Comparison of ENCODE assay signal across 1 cellular context in genomic region chr7:129777195-129777844, GRCh38.
TF ChIP-seq lines count a peak whose summit lies in the region.

No MANE protein-coding gene starts in this region.

TF ChIP-seq in SK-N-SH treated with all-trans-retinoic acid at 6 μM for 48 hours, 23 proteins besides CTCF, POLR2A, EP300 and RAD21 (continued from another document):
- TF ChIP-seq TSHZ2 (CRISPR knock-in tag; IDR thresholded peaks at IDR 0.05) (no peak), ISL1 (CRISPR knock-in tag; IDR thresholded peaks at IDR 0.05) (no peak)
